15 cellular contexts compared by ENCODE assay signal in the genomic region with DNA sequence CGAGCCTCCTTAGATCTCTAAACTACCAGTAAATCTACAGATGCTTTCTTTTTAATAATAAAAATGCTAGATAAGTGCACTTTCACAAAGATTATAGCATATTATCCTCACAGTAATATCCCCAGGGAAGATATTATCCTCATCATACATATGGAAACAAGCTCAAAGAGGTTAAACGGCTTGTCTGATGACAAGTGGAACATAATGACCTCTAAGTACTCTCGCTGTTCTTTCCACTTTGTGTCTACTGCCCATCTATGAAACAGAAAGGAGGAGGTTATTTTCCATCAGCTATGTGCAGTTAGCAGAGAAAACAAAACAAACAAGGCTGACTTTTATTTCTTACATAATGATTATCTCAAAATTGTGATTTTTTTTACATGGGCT. TPM values are rescaled to one million over a fixed set of nuclear protein-coding genes. Genes with fewer than 3 reads are reported as not detected.
A peak's percentile ranks its signal among the peaks of the same experiment; 100 is the strongest.
DNase-seq lines count a peak whose midpoint lies in the region; ATAC-seq, FAIRE-seq and TF ChIP-seq lines count a peak whose summit lies in the region.
"Had no signal": no experiment of that assay in that cellular context is flagged by ENCODE, and none has a peak within 500 bp of the region (broad histone marks: within the 10 kb centered on the region; RNA-seq: fewer than 3 reads in every experiment).

No MANE protein-coding gene starts in this region.

- POLR2A ChIA-PET in CD8-positive, alpha-beta memory T cell (lab: Charles Lee): no interaction called here

- no peaks in the 10 kb centered on the region for H3K9me3 ChIP-seq in pancreas
- H3K9me3 ChIP-seq in CD8-positive, alpha-beta memory T cell (ENCODE audit: low read length): no peaks in the 10 kb centered on the region
- H3K9me3 ChIP-seq: thoracic aorta had no signal

- H3K4me3 ChIP-seq in pancreas: no peak overlapping the region
- H3K4me3 ChIP-seq in CD8-positive, alpha-beta memory T cell (ENCODE audit: low read length): no peak overlapping the region
- H3K4me3 ChIP-seq: spleen, thoracic aorta had no signal

- H3K4me1 Mint-ChIP-seq in T-helper 2 cell treated with Interferon-gamma antibody and Interleukin-4, amounts not matched to agents 5 μg/mL and 100 μg/mL, for 36 hours (ENCODE audit: low read depth): peaks cover 10% of the 10 kb centered on the region
- peaks cover 0 to 7% (median 3%) of the 10 kb centered on the region in 3 donors for H3K4me1 Mint-ChIP-seq in CD8-positive, alpha-beta memory T cell
- H3K4me1 Mint-ChIP-seq: immature natural killer cell had no signal

- no peak overlapping the region for H3K27ac ChIP-seq in pancreas
- no peak overlapping the region for H3K27ac ChIP-seq in CD8-positive, alpha-beta memory T cell (ENCODE audit: low read depth, low read length)
- H3K27ac ChIP-seq: spleen, thoracic aorta had no signal

- no peak for ATAC-seq in pancreas
- no peak for ATAC-seq in HG03108 (IDR thresholded peaks at IDR 0.05; ENCODE audit: unreplicated experiment)

- WGBS in pancreas, 2 donors: 70 to 73% methylated on average over 3 of the region's 3 CpGs

- peaks cover 4% of the 10 kb centered on the region for H3K9me3 Mint-ChIP-seq in T-helper 2 cell treated with Interferon-gamma antibody and Interleukin-4, amounts not matched to agents 5 μg/mL and 100 μg/mL, for 36 hours
- peaks cover 0 to 9% (median 0%) of the 10 kb centered on the region in 5 donors for H3K9me3 Mint-ChIP-seq in CD8-positive, alpha-beta memory T cell
- H3K9me3 Mint-ChIP-seq: immature natural killer cell had no signal

- no peak overlapping the region for H3K4me3 Mint-ChIP-seq in T-helper 2 cell treated with Interferon-gamma antibody and Interleukin-4, amounts not matched to agents 5 μg/mL and 100 μg/mL, for 36 hours
- no peak overlapping the region for H3K4me3 Mint-ChIP-seq in CD8-positive, alpha-beta memory T cell
- H3K4me3 Mint-ChIP-seq: immature natural killer cell had no signal

- TF ChIP-seq CTCF in pancreas (IDR thresholded peaks at IDR 0.05): no peak

- intact Hi-C loops in pancreas (cut with DNase I): no loop called here

- DNase-seq in NCI-H510A treated with DMSO at 0.1 percent for 48 hours (lab: John Stamatoyannopoulos, UW) (peak; percentile 9), NCI-H510A (lab: John Stamatoyannopoulos, UW) (no peak), NCI-H1930 (lab: John Stamatoyannopoulos, UW) (peak; percentile 8 to 27), left kidney (ENCODE audit: low read depth, low spot score) (peak; percentile 5), pancreas (no peak)
- DNase-seq in T-helper 2 cell treated with Interferon-gamma antibody and Interleukin-4, amounts not matched to agents 5 μg/mL and 100 μg/mL, for 36 hours (ENCODE audit: low spot score): no peak
- DNase-seq in CD8-positive, alpha-beta memory T cell: no peak
- DNase-seq: COR-L47, GOT3, immature natural killer cell, NCI-H146, spleen had no signal

- H3K36me3 Mint-ChIP-seq in T-helper 2 cell treated with Interferon-gamma antibody and Interleukin-4, amounts not matched to agents 5 μg/mL and 100 μg/mL, for 36 hours (ENCODE audit: low read depth): no peaks in the 10 kb centered on the region
- H3K36me3 Mint-ChIP-seq in CD8-positive, alpha-beta memory T cell: peaks cover 0 to 9% (median 0%) of the 10 kb centered on the region in 3 donors
- H3K36me3 Mint-ChIP-seq: immature natural killer cell had no signal

- peak overlapping the region; percentile 43 for H3K27ac Mint-ChIP-seq in T-helper 2 cell treated with Interferon-gamma antibody and Interleukin-4, amounts not matched to agents 5 μg/mL and 100 μg/mL, for 36 hours
- H3K27ac Mint-ChIP-seq in CD8-positive, alpha-beta memory T cell: no peak overlapping the region
- H3K27ac Mint-ChIP-seq: immature natural killer cell had no signal

- no peaks in the 10 kb centered on the region for H3K36me3 ChIP-seq in pancreas
- H3K36me3 ChIP-seq in CD8-positive, alpha-beta memory T cell (ENCODE audit: insufficient read depth, low read length): no peaks in the 10 kb centered on the region
- H3K36me3 ChIP-seq: spleen, thoracic aorta had no signal

- no peaks in the 10 kb centered on the region for H3K27me3 ChIP-seq in pancreas
- no peaks in the 10 kb centered on the region for H3K27me3 ChIP-seq in CD8-positive, alpha-beta memory T cell (ENCODE audit: insufficient read depth, low read length, poor library complexity, severe bottlenecking)
- H3K27me3 ChIP-seq: spleen had no signal

- H3K4me1 ChIP-seq in pancreas: no peaks in the 10 kb centered on the region
- no peaks in the 10 kb centered on the region for H3K4me1 ChIP-seq in CD8-positive, alpha-beta memory T cell (ENCODE audit: insufficient read depth, low read length)
- H3K4me1 ChIP-seq: spleen had no signal

- CTCF ChIA-PET in CD8-positive, alpha-beta memory T cell (lab: Charles Lee): interaction anchor here (1.0 to 1.7 kb wide), 2 partner anchors 29 kb away, joined by 3 to 4 read pairs; no protein-coding TSS in a partner anchor

- peaks cover 7% of the 10 kb centered on the region for H3K27me3 Mint-ChIP-seq in T-helper 2 cell treated with Interferon-gamma antibody and Interleukin-4, amounts not matched to agents 5 μg/mL and 100 μg/mL, for 36 hours (ENCODE audit: low read depth)
- H3K27me3 Mint-ChIP-seq in CD8-positive, alpha-beta memory T cell: peaks cover 0 to 3% of the 10 kb centered on the region in 2 donors

- FAIRE-seq in pancreas (lab: Jason Lieb, UNC): no peak
- FAIRE-seq: GM18507 had no signal

RNA-seq across cellular contexts. Expression of a gene that starts 42.8 kb away (rescaled TPM):
- total RNA-seq in pancreas: 1 to 10 TPM in 1 of 6 donors, under 1 TPM in 5; 0.14 to 1.5 (median 0.60) TPM
- under 1 TPM; 0.28 to 0.49 TPM for polyA plus RNA-seq in pancreas
- 10 to 100 TPM; 10.9 to 12.7 TPM for total RNA-seq in CD8-positive, alpha-beta memory T cell
- polyA plus RNA-seq in CD8-positive, alpha-beta memory T cell: 2.4 TPM

Comparison
In these comparisons a context has a peak if more than half of its experiments do, and no peak if none do; other contexts are left out.
1. DNase-seq: peak in NCI-H510A treated with DMSO at 0.1 percent for 48 hours (single experiment), NCI-H1930 (2 of 2) and left kidney (single experiment); none in NCI-H510A (single experiment), T-helper 2 cell treated with Interferon-gamma antibody and Interleukin-4, amounts not matched to agents 5 μg/mL and 100 μg/mL, for 36 hours (single experiment), pancreas (0 of 6) and CD8-positive, alpha-beta memory T cell (0 of 5).
2. RNA of a gene that starts 42.8 kb away (total RNA-seq): 10.9 to 12.7 TPM in CD8-positive, alpha-beta memory T cell; 0.14 to 1.5 TPM in pancreas; every median in the first group is over 4 times any median in the second.